In the genomic region with DNA sequence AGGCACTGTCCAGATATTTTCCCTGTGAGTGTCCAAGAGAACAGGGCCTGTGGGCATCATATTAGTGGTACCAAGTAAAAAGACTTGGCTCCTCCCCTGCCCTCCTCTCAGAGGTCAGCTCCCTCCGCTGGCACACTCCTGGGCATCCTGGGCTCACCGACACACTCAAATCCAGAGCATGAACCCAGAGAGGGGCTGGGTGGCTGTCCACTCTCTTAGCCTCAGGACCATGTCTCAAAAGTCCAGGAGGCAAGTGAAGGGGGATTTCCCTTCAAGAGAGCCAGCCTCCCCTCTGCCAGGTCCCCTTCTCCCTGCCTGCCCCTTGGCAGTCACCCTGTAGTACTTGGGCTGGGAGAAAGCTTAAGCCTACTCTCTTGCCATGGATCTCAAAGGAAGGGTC, we compare ENCODE assay signal across 11 cellular contexts. TPM values are rescaled to one million over a fixed set of nuclear protein-coding genes. Genes with fewer than 3 reads are reported as not detected.
A peak's percentile ranks its signal among the peaks of the same experiment; 100 is the strongest.
DNase-seq lines count a peak whose midpoint lies in the region; ATAC-seq, FAIRE-seq and TF ChIP-seq lines count a peak whose summit lies in the region.
"Had no signal": no experiment of that assay in that cellular context is flagged by ENCODE, and none has a peak within 500 bp of the region (broad histone marks: within the 10 kb centered on the region; RNA-seq: fewer than 3 reads in every experiment).

No MANE protein-coding gene starts in this region.

- no peak for TF ChIP-seq POLR2A in A549 (IDR thresholded peaks at IDR 0.05; ENCODE audit: low read length)

- no peaks in the 10 kb centered on the region for H3K9me3 ChIP-seq in A549
- no peaks in the 10 kb centered on the region for H3K9me3 ChIP-seq in Loucy (ENCODE audit: insufficient read depth, low read depth, low read length)
- no peaks in the 10 kb centered on the region for H3K9me3 ChIP-seq in colonic mucosa

- ATAC-seq in A549, result no peak

- H3K27ac Mint-ChIP-seq in nephron, result peak overlapping the region; percentile 84 to 100 (median 93)

- intact Hi-C loops in colonic mucosa (cut with DNase I), result no loop called here

- peaks cover 91% of the 10 kb centered on the region for H3K4me1 Mint-ChIP-seq in nephron

- H3K9me2 ChIP-seq in Loucy (replicated peaks; ENCODE audit: low read depth, low read length), result no peaks in the 10 kb centered on the region

- H3K79me2 ChIP-seq in Loucy (ENCODE audit: insufficient read depth, low read length), result peaks cover 72% of the 10 kb centered on the region

- no peak overlapping the region for H2AFZ ChIP-seq in Loucy (ENCODE audit: low read length)

- TF ChIP-seq RAD21 in A549 (conservative IDR thresholded peaks at IDR 0.05 in 1 of 2, IDR thresholded peaks at IDR 0.05 in 1 of 2), result no peak

- 83% methylated on average over 1 of the region's 2 CpGs for WGBS in A549 (ENCODE audit: missing lambda C conversion rate)

- CTCF ChIA-PET in A549 (lab: Yijun Ruan, JAX), result interaction anchor here (0.6 to 0.8 kb wide), 2 partner anchors 123 to 126 kb away, joined by 3 read pairs; no protein-coding TSS in a partner anchor

- no peaks in the 10 kb centered on the region for H3K36me3 Mint-ChIP-seq in nephron (ENCODE audit: low read depth)

- FAIRE-seq in A549 (lab: Jason Lieb, UNC), result no peak

- H4K20me1 ChIP-seq in Loucy (ENCODE audit: insufficient read depth, low read length, poor library complexity, severe bottlenecking), result no peaks in the 10 kb centered on the region

- H3K36me3 ChIP-seq in Loucy (ENCODE audit: insufficient read depth, low read length) (no peaks in the 10 kb centered on the region), colonic mucosa (no peaks in the 10 kb centered on the region)

- H3K4me2 ChIP-seq in A549, result peak overlapping the region; percentile 100
- peak overlapping the region; percentile 98 for H3K4me2 ChIP-seq in Loucy (ENCODE audit: low read depth, low read length, poor library complexity, severe bottlenecking)

- H3K9me3 Mint-ChIP-seq in nephron, result no peaks in the 10 kb centered on the region

- POLR2A ChIA-PET in A549 (lab: Yijun Ruan, JAX), result no interaction called here

- TF ChIP-seq CTCF in A549 (IDR thresholded peaks at IDR 0.05), result no peak
- no peak for TF ChIP-seq CTCF in Loucy (conservative IDR thresholded peaks at IDR 0.05; ENCODE audit: low read length)
- TF ChIP-seq CTCF in colonic mucosa (IDR thresholded peaks at IDR 0.05), result no peak
- no peak for TF ChIP-seq CTCF in nephron (IDR thresholded peaks at IDR 0.05; ENCODE audit: unreplicated experiment in 3 of 3)

- 0 out of 2 replicates have a peak, but pooled peaks cover 4% of the 10 kb centered on the region for H3F3A ChIP-seq in Loucy (ENCODE audit: low read depth)

- peak overlapping the region; percentile 98 to 100 for H3K27ac ChIP-seq in A549
- peak overlapping the region; percentile 100 for H3K27ac ChIP-seq in colonic mucosa

- H3K9ac ChIP-seq in Loucy (ENCODE audit: low read depth, low read length, poor library complexity, severe bottlenecking) (peak overlapping the region; percentile 84), colonic mucosa (ENCODE audit: low read depth in 2 of 2, low read length in 2 of 2) (peak overlapping the region in 1 of 2 donors; percentile 44)

- peak overlapping the region; percentile 9 to 87 (median 30) for H3K4me3 Mint-ChIP-seq in nephron

- DNase-seq in A549 (ENCODE audit: low read depth in 1 of 2, low spot score in 1 of 2) (no peak), colonic mucosa (no peak), DMS 273 (lab: John Stamatoyannopoulos, UW; ENCODE audit: unreplicated experiment) (no peak), NCI-H2081 treated with DMSO at 0.1 percent for 48 hours (lab: John Stamatoyannopoulos, UW) (no peak), NCI-H446 (lab: John Stamatoyannopoulos, UW) (no peak), SW480 (ENCODE audit: low spot score) (no peak)
- DNase-seq: DMS79; stimulated activated CD4-positive, alpha-beta T cell treated with anti-CD3 and anti-CD28 coated beads, Interleukin-15, amount 100 ng/mL, for 24 hours had no signal

- TF ChIP-seq EP300 in A549 (IDR thresholded peaks at IDR 0.05), result no peak

- H3K27me3 ChIP-seq in Loucy (ENCODE audit: insufficient read depth, low read length, poor library complexity, severe bottlenecking) (no peaks in the 10 kb centered on the region), colonic mucosa (no peaks in the 10 kb centered on the region)

- H3K4me3 ChIP-seq in A549, result peak overlapping the region; percentile 11; the same call in 1 of the 3 replicates
- H3K4me3 ChIP-seq in Loucy (ENCODE audit: low read length, poor library complexity, severe bottlenecking), result peak overlapping the region; percentile 22
- H3K4me3 ChIP-seq in colonic mucosa, result no peak overlapping the region

- H3K4me1 ChIP-seq in A549 (peaks cover 75% of the 10 kb centered on the region), Loucy (ENCODE audit: insufficient read depth, low read length, poor library complexity, severe bottlenecking) (peaks cover 86% of the 10 kb centered on the region), colonic mucosa (peaks cover 80% of the 10 kb centered on the region)

- no peaks in the 10 kb centered on the region for H3K27me3 Mint-ChIP-seq in nephron (ENCODE audit: low read depth)

TF ChIP-seq in A549, 52 proteins besides CTCF, POLR2A, EP300 and RAD21:
- no peak for TF ChIP-seq TFCP2L1 (CRISPR knock-in tag; IDR thresholded peaks at IDR 0.05)
- TF ChIP-seq, protein P1, sequence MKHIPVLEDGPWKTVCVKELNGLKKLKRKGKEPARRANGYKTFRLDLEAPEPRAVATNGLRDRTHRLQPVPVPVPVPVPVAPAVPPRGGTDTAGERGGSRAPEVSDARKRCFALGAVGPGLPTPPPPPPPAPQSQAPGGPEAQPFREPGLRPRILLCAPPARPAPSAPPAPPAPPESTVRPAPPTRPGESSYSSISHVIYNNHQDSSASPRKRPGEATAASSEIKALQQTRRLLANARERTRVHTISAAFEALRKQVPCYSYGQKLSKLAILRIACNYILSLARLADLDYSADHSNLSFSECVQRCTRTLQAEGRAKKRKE (CRISPR knock-in tag; IDR thresholded peaks at IDR 0.05; ENCODE audit: low read depth), result no peak

RNA-seq across cellular contexts. Expression of a gene that starts 10.3 kb away (rescaled TPM):
- polyA plus RNA-seq in A549 (2011; rRNA removed) (7.0 and 8.8 TPM in 2 replicates), A549 (2017; fragmentation: RNase III; extraction: RNeasy Plus Mini Kit Qiagen cat#74134 plus additional on column Dnase treatment) (51.8 to 53.2 TPM (median 52.0 TPM) in 3 replicates)
- 16.4 and 27.8 TPM in 2 replicates for polyA plus RNA-seq in A549 (2012; cell fraction: cytosol; rRNA removed)
- 41.9 and 56.6 TPM in 2 replicates for polyA plus RNA-seq in A549 (2012; cell fraction: nucleus; rRNA removed)
- 8.8 and 19.9 TPM in 2 replicates for polyA minus RNA-seq in A549 (2011; rRNA and poly(A)+ RNA removed)
- total RNA-seq in colonic mucosa, result 10 to 100 TPM; 31.4 to 37.4 TPM

RNA-seq across cellular contexts. Expression of a gene that starts 31.7 kb away (rescaled TPM):
- polyA plus RNA-seq in A549 (2011; rRNA removed) (not detected in 2 replicates), A549 (2017; fragmentation: RNase III; extraction: RNeasy Plus Mini Kit Qiagen cat#74134 plus additional on column Dnase treatment) (0.04 to 0.05 TPM (median 0.04 TPM) in 3 replicates)
- polyA plus RNA-seq in A549 (2012; cell fraction: cytosol; rRNA removed), result not detected in 2 replicates
- polyA plus RNA-seq in A549 (2012; cell fraction: nucleus; rRNA removed), result 0.02 and 0.04 TPM in 2 replicates
- polyA minus RNA-seq in A549 (2011; rRNA and poly(A)+ RNA removed), result not detected in 2 replicates
- under 1 TPM; 0.05 to 0.19 TPM for total RNA-seq in colonic mucosa
- total RNA-seq: fibroblast of villous mesenchyme had no signal

RNA-seq across cellular contexts. Expression of a gene that starts 40.7 kb away (rescaled TPM):
- polyA plus RNA-seq in A549 (2011; rRNA removed), result 0.20 and 0.37 TPM in 2 replicates
- polyA plus RNA-seq in A549 (2012; cell fraction: cytosol; rRNA removed), result 0.48 and 0.49 TPM in 2 replicates
- 0.56 and 0.62 TPM in 2 replicates for polyA plus RNA-seq in A549 (2012; cell fraction: nucleus; rRNA removed)
- polyA plus RNA-seq in A549 (2017; fragmentation: RNase III; extraction: RNeasy Plus Mini Kit Qiagen cat#74134 plus additional on column Dnase treatment), result 0.41 to 0.92 TPM (median 0.50 TPM) in 3 replicates
- 0.37 and 0.39 TPM in 2 replicates for polyA minus RNA-seq in A549 (2011; rRNA and poly(A)+ RNA removed)
- total RNA-seq in colonic mucosa, result not detected
- total RNA-seq: fibroblast of villous mesenchyme had no signal

RNA-seq across cellular contexts. Expression of a gene that starts 56.2 kb away (rescaled TPM):
- polyA plus RNA-seq in A549 (2011; rRNA removed) (not detected in 2 replicates), A549 (2017; fragmentation: RNase III; extraction: RNeasy Plus Mini Kit Qiagen cat#74134 plus additional on column Dnase treatment) (not detected in 3 replicates)
- not detected in 2 replicates for polyA plus RNA-seq in A549 (2012; cell fraction: cytosol; rRNA removed)
- not detected in 2 replicates for polyA plus RNA-seq in A549 (2012; cell fraction: nucleus; rRNA removed)
- polyA minus RNA-seq in A549 (2011; rRNA and poly(A)+ RNA removed), result not detected in 2 replicates
- not detected for total RNA-seq in colonic mucosa
- total RNA-seq: fibroblast of villous mesenchyme had no signal
